21 cellular contexts compared by ENCODE assay signal in the genomic region with DNA sequence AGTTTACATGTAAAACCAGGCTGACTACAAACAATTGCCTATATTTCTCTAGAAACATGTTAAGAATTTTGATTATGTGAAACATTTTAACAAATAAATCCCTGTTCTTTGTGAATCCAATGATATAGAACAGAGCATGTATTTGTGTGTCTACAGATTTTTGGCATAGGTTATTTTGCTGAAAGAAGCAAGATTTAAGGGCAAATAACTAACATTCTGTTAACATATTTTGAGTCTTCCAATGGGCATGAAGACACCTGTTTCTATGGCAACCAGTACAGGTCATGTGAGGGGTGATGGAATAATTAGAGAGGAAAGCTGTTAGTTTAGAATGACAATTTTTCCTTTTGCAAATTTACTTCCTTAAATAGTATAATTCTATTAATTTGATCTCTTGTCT. TPM values are rescaled to one million over a fixed set of nuclear protein-coding genes. Genes with fewer than 3 reads are reported as not detected.
DNase-seq lines count a peak whose midpoint lies in the region; ATAC-seq, FAIRE-seq and TF ChIP-seq lines count a peak whose summit lies in the region.
"Had no signal": no experiment of that assay in that cellular context is flagged by ENCODE, and none has a peak within 500 bp of the region (broad histone marks: within the 10 kb centered on the region; RNA-seq: fewer than 3 reads in every experiment).

No MANE protein-coding gene starts in this region.

- H3K9ac ChIP-seq in SK-N-SH = no peak overlapping the region

- DNase-seq in SK-N-SH = no peak
- no peak for DNase-seq in activated T-cell treated with anti-CD3 and anti-CD28 coated beads, Interleukin-2, amount 50 U/mL, for 4 hours
- DNase-seq in CD8-positive, alpha-beta memory T cell = no peak
- DNase-seq: COR-L47; glutamatergic neuron; GOT3; NCI-H1105 treated with DMSO at 0.1 percent for 48 hours; NCI-H2107; ovary; PC-3; SJCRH30; stimulated activated CD4-positive, alpha-beta T cell treated with anti-CD3 and anti-CD28 coated beads, Interleukin-4, amount 100 ng/mL, for 24 hours; substantia nigra had no signal

- H3K4me2 ChIP-seq in SK-N-SH = peak overlapping the region; percentile 37; the same call in 1 of the 2 replicates

- no peak for TF ChIP-seq RAD21 in Ishikawa (IDR thresholded peaks at IDR 0.05; ENCODE audit: low read depth)
- TF ChIP-seq RAD21 in SK-N-SH (IDR thresholded peaks at IDR 0.05; ENCODE audit: low read length) = no peak

- H3K4me3 Mint-ChIP-seq in activated T-cell treated with anti-CD3 and anti-CD28 coated beads, Interleukin-2, amount 50 U/mL, for 4 hours = no peak overlapping the region
- no peak overlapping the region for H3K4me3 Mint-ChIP-seq in CD8-positive, alpha-beta memory T cell
- H3K4me3 Mint-ChIP-seq: activated naive CD8-positive, alpha-beta T cell had no signal

- FAIRE-seq in islet of Langerhans (lab: Jason Lieb, UNC) = peak; percentile 92

- H3K36me3 ChIP-seq in SK-N-SH (replicated peaks in 1 of 2; ENCODE audit: control insufficient read depth in 1 of 2, insufficient read depth in 2 of 2, low read length in 1 of 2) = no peaks in the 10 kb centered on the region
- H3K36me3 ChIP-seq in CD8-positive, alpha-beta memory T cell (ENCODE audit: insufficient read depth, low read length) = no peaks in the 10 kb centered on the region
- H3K36me3 ChIP-seq: ovary, SJCRH30, vagina had no signal

- H3F3A ChIP-seq in SK-N-SH (replicated peaks; ENCODE audit: insufficient read depth) = peaks cover 40% of the 10 kb centered on the region

- no peaks in the 10 kb centered on the region for H3K9me3 ChIP-seq in SK-N-SH
- no peaks in the 10 kb centered on the region for H3K9me3 ChIP-seq in CD8-positive, alpha-beta memory T cell (ENCODE audit: low read length)
- H3K9me3 ChIP-seq: ovary, SJCRH30, vagina had no signal

- H2AFZ ChIP-seq in SK-N-SH (ENCODE audit: low read depth) = 0 out of 2 replicates have a peak overlapping the region, but pooled peaks have one; percentile 12

- no peak for ATAC-seq in GM18873 (IDR thresholded peaks at IDR 0.05; ENCODE audit: low FRiP score, unreplicated experiment)
- ATAC-seq in activated T-cell treated with anti-CD3 and anti-CD28 coated beads, Interleukin-2, amount 50 U/mL, for 4 hours = no peak
- ATAC-seq: esophagus mucosa, PC-3 had no signal

- no peaks in the 10 kb centered on the region for H3K79me2 ChIP-seq in SK-N-SH (ENCODE audit: insufficient read depth)

- no peak overlapping the region for H3K4me3 ChIP-seq in SK-N-SH (ENCODE audit: low read depth in 2 of 2, low read length in 1 of 2)
- no peak overlapping the region for H3K4me3 ChIP-seq in CD8-positive, alpha-beta memory T cell (ENCODE audit: low read length)
- H3K4me3 ChIP-seq: ovary, SJCRH30, vagina had no signal

- peaks cover 4 to 21% of the 10 kb centered on the region in 2 experiments; a peak in 3 of 4 replicates for H3K4me1 ChIP-seq in SK-N-SH (ENCODE audit: control insufficient read depth in 1 of 2, insufficient read depth in 2 of 2, low read depth in 1 of 2, low read length in 1 of 2)
- no peaks in the 10 kb centered on the region for H3K4me1 ChIP-seq in CD8-positive, alpha-beta memory T cell (ENCODE audit: insufficient read depth, low read length)
- H3K4me1 ChIP-seq: SJCRH30, vagina had no signal

- H4K20me1 ChIP-seq in SK-N-SH (ENCODE audit: insufficient read depth) = no peaks in the 10 kb centered on the region

- H3K27me3 Mint-ChIP-seq in activated T-cell treated with anti-CD3 and anti-CD28 coated beads, Interleukin-2, amount 50 U/mL, for 4 hours (ENCODE audit: low read depth) = peaks cover 24% of the 10 kb centered on the region
- peaks cover 9 to 65% of the 10 kb centered on the region in 2 donors for H3K27me3 Mint-ChIP-seq in CD8-positive, alpha-beta memory T cell

- H3K36me3 Mint-ChIP-seq in activated T-cell treated with anti-CD3 and anti-CD28 coated beads, Interleukin-2, amount 50 U/mL, for 4 hours (ENCODE audit: insufficient read depth) = no peaks in the 10 kb centered on the region
- peaks cover 0 to 6% (median 0%) of the 10 kb centered on the region in 3 donors for H3K36me3 Mint-ChIP-seq in CD8-positive, alpha-beta memory T cell

- TF ChIP-seq CTCF in SK-N-SH (IDR thresholded peaks at IDR 0.05) = no peak

- POLR2A ChIA-PET in SK-N-SH (lab: Yijun Ruan, JAX) = no interaction called here
- POLR2A ChIA-PET in CD8-positive, alpha-beta memory T cell (lab: Charles Lee) = no interaction called here

- TF ChIP-seq EP300 in Ishikawa (IDR thresholded peaks at IDR 0.05; ENCODE audit: borderline replicate concordance) (no peak), SK-N-SH (IDR thresholded peaks at IDR 0.05; ENCODE audit: borderline replicate concordance in 1 of 2, low read depth in 1 of 2, low read length in 1 of 2) (no peak)

- CTCF ChIA-PET in SK-N-SH (lab: Yijun Ruan, JAX) = interaction anchor here (0.6 to 1.5 kb wide), 3 partner anchors 14 to 1064 kb away, joined by 3 to 4 read pairs (median 4); a partner anchor contains a TSS
- CTCF ChIA-PET in CD8-positive, alpha-beta memory T cell (lab: Charles Lee) = no interaction called here

- no peaks in the 10 kb centered on the region for H3K9me3 Mint-ChIP-seq in activated T-cell treated with anti-CD3 and anti-CD28 coated beads, Interleukin-2, amount 50 U/mL, for 4 hours
- H3K9me3 Mint-ChIP-seq in CD8-positive, alpha-beta memory T cell = no peaks in the 10 kb centered on the region

- peak overlapping the region; percentile 53 to 97; a peak in 3 of 4 replicates for H3K27ac ChIP-seq in SK-N-SH (ENCODE audit: low read depth in 2 of 2, low read length in 1 of 2)
- no peak overlapping the region for H3K27ac ChIP-seq in CD8-positive, alpha-beta memory T cell (ENCODE audit: low read depth, low read length)
- H3K27ac ChIP-seq: ovary, SJCRH30, vagina had no signal

- no peaks in the 10 kb centered on the region for H3K9me2 ChIP-seq in SK-N-SH

- no peaks in the 10 kb centered on the region for H3K27me3 ChIP-seq in SK-N-SH (ENCODE audit: insufficient read depth)
- no peaks in the 10 kb centered on the region for H3K27me3 ChIP-seq in CD8-positive, alpha-beta memory T cell (ENCODE audit: insufficient read depth, low read length, poor library complexity, severe bottlenecking)
- H3K27me3 ChIP-seq: ovary, SJCRH30, vagina had no signal

- no peak overlapping the region for H3K27ac Mint-ChIP-seq in CD8-positive, alpha-beta memory T cell
- H3K27ac Mint-ChIP-seq: activated naive CD8-positive, alpha-beta T cell had no signal

- no peaks in the 10 kb centered on the region for H3K4me1 Mint-ChIP-seq in activated T-cell treated with anti-CD3 and anti-CD28 coated beads, Interleukin-2, amount 50 U/mL, for 4 hours (ENCODE audit: low read depth)
- H3K4me1 Mint-ChIP-seq in CD8-positive, alpha-beta memory T cell = no peaks in the 10 kb centered on the region

TF ChIP-seq in Ishikawa, 13 proteins besides CTCF, POLR2A, EP300 and RAD21:
- no peak for TF ChIP-seq EGR1 (IDR thresholded peaks at IDR 0.05)
- TF ChIP-seq, protein P1, sequence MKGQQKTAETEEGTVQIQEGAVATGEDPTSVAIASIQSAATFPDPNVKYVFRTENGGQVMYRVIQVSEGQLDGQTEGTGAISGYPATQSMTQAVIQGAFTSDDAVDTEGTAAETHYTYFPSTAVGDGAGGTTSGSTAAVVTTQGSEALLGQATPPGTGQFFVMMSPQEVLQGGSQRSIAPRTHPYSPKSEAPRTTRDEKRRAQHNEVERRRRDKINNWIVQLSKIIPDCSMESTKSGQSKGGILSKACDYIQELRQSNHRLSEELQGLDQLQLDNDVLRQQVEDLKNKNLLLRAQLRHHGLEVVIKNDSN (IDR thresholded peaks at IDR 0.05) = peak; percentile 45; the same call in 1 of the 2 replicates

TF ChIP-seq in SK-N-SH, 30 proteins besides CTCF, POLR2A, EP300 and RAD21 (continues in another document):
- TF ChIP-seq FOXJ3 (CRISPR knock-in tag; IDR thresholded peaks at IDR 0.05) = no peak
- TF ChIP-seq SIN3A (IDR thresholded peaks at IDR 0.05; ENCODE audit: borderline replicate concordance, low read depth, low read length) = no peak
- no peak for TF ChIP-seq TEAD4 (IDR thresholded peaks at IDR 0.05; ENCODE audit: borderline replicate concordance, insufficient read depth)

RNA-seq across cellular contexts. Expression of a gene that starts 8.8 kb away (rescaled TPM):
- not detected in 2 replicates for polyA plus RNA-seq in SK-N-SH (2012; rRNA removed)
- 0.01 TPM in 2 replicates for polyA plus RNA-seq in SK-N-SH (2012; cell fraction: cytosol; rRNA removed)
- 0.01 TPM in 1 of 2 replicates, not detected in the other for polyA plus RNA-seq in SK-N-SH (2012; cell fraction: nucleus; rRNA removed)
- not detected for total RNA-seq in activated T-cell treated with anti-CD3 and anti-CD28 coated beads, Interleukin-2, amount 50 U/mL, for 4 hours
- total RNA-seq in CD8-positive, alpha-beta memory T cell = not detected
- not detected for polyA plus RNA-seq in CD8-positive, alpha-beta memory T cell
- total RNA-seq: HT1080, PC-3, SJCRH30, skeletal muscle tissue had no signal

RNA-seq across cellular contexts. Expression of a gene that starts 20.5 kb away (rescaled TPM):
- polyA plus RNA-seq in SK-N-SH (2012; rRNA removed) = 0.03 and 0.18 TPM in 2 replicates
- 0.14 and 0.18 TPM in 2 replicates for polyA plus RNA-seq in SK-N-SH (2012; cell fraction: cytosol; rRNA removed)
- polyA plus RNA-seq in SK-N-SH (2012; cell fraction: nucleus; rRNA removed) = 0.08 and 0.14 TPM in 2 replicates
- total RNA-seq in activated T-cell treated with anti-CD3 and anti-CD28 coated beads, Interleukin-2, amount 50 U/mL, for 4 hours = not detected
- not detected for total RNA-seq in CD8-positive, alpha-beta memory T cell
- polyA plus RNA-seq in CD8-positive, alpha-beta memory T cell = not detected
- total RNA-seq: esophagus mucosa, HT1080, PC-3, SJCRH30, vagina had no signal

RNA-seq across cellular contexts. Expression of a gene that starts 31.0 kb away (rescaled TPM):
- polyA plus RNA-seq in SK-N-SH (2012; rRNA removed) = 0.87 and 1.0 TPM in 2 replicates
- 1.1 and 1.5 TPM in 2 replicates for polyA plus RNA-seq in SK-N-SH (2012; cell fraction: cytosol; rRNA removed)
- 1.7 and 1.9 TPM in 2 replicates for polyA plus RNA-seq in SK-N-SH (2012; cell fraction: nucleus; rRNA removed)
- 1 to 10 TPM; 1.4 to 2.4 (median 1.6) TPM for total RNA-seq in activated T-cell treated with anti-CD3 and anti-CD28 coated beads, Interleukin-2, amount 50 U/mL, for 4 hours
- 1 to 10 TPM; 3.1 TPM for total RNA-seq in CD8-positive, alpha-beta memory T cell
- polyA plus RNA-seq in CD8-positive, alpha-beta memory T cell = 0.95 TPM

RNA-seq across cellular contexts. Expression of a gene that starts 31.2 kb away (rescaled TPM):
- polyA plus RNA-seq in SK-N-SH (2012; rRNA removed) = 14.7 and 18.7 TPM in 2 replicates
- 19.0 and 19.9 TPM in 2 replicates for polyA plus RNA-seq in SK-N-SH (2012; cell fraction: cytosol; rRNA removed)
- 8.6 and 18.0 TPM in 2 replicates for polyA plus RNA-seq in SK-N-SH (2012; cell fraction: nucleus; rRNA removed)
- 100 to 1,000 TPM; 133 to 146 (median 140) TPM for total RNA-seq in activated T-cell treated with anti-CD3 and anti-CD28 coated beads, Interleukin-2, amount 50 U/mL, for 4 hours
- total RNA-seq in CD8-positive, alpha-beta memory T cell = 100 to 1,000 TPM; 149 to 156 TPM
- 70.2 TPM for polyA plus RNA-seq in CD8-positive, alpha-beta memory T cell

RNA-seq across cellular contexts. Expression of a gene that starts 51.2 kb away (rescaled TPM):
- polyA plus RNA-seq in SK-N-SH (2012; rRNA removed) = 76.2 and 109 TPM in 2 replicates
- 103 and 113 TPM in 2 replicates for polyA plus RNA-seq in SK-N-SH (2012; cell fraction: cytosol; rRNA removed)
- 41.9 and 53.5 TPM in 2 replicates for polyA plus RNA-seq in SK-N-SH (2012; cell fraction: nucleus; rRNA removed)
- under 1 TPM in 2 of 3 donors, not detected in 1; 0.52 to 0.55 TPM for total RNA-seq in activated T-cell treated with anti-CD3 and anti-CD28 coated beads, Interleukin-2, amount 50 U/mL, for 4 hours
- total RNA-seq in CD8-positive, alpha-beta memory T cell = not detected
- polyA plus RNA-seq in CD8-positive, alpha-beta memory T cell = not detected
